10 cellular contexts compared by ENCODE assay signal in the genomic region with DNA sequence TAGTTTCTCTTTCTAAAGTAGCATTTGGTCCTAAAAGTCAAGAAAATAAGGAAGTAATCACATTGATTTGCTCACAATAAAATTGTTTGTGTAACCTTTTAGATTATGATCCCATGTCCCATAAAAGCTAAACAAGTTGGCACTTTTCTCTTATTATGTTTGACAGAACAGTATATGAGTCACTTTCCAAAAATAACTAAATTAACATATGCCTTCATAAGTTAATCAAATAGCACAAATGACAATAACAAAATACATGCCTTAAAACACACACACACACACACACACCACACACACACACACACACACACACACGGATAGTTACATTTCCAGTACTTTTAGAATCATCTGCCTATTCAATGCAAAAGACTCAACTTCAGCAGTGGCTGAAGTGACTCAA. TPM values are rescaled to one million over a fixed set of nuclear protein-coding genes. Genes with fewer than 3 reads are reported as not detected.
DNase-seq lines count a peak whose midpoint lies in the region; ATAC-seq and TF ChIP-seq lines count a peak whose summit lies in the region.
"Had no signal": no experiment of that assay in that cellular context is flagged by ENCODE, and none has a peak within 500 bp of the region (broad histone marks: within the 10 kb centered on the region; RNA-seq: fewer than 3 reads in every experiment).

No MANE protein-coding gene starts in this region.

- H3K4me1 Mint-ChIP-seq in activated CD8-positive, alpha-beta T cell treated with anti-CD3 and anti-CD28 coated beads, Interleukin-2, amount 10 ng/mL, durations not matched to agents 7 days and 5 days (ENCODE audit: low read depth), result peaks cover 42% of the 10 kb centered on the region

- H3K9me3 ChIP-seq in cardiac muscle cell (ENCODE audit: low read depth), result no peaks in the 10 kb centered on the region
- H3K9me3 ChIP-seq in hepatocyte (ENCODE audit: low read depth), result no peaks in the 10 kb centered on the region
- no peaks in the 10 kb centered on the region for H3K9me3 ChIP-seq in tibial artery

- DNase-seq in cardiac muscle cell (ENCODE audit: low read depth in 1 of 2, low spot score in 1 of 2) (peak in 1 of 2 donors; percentile 14), left cardiac atrium (no peak), hepatocyte (ENCODE audit: low spot score) (no peak), tibial artery (no peak), NCI-H2107 (lab: John Stamatoyannopoulos, UW) (no peak), epidermal melanocyte (ENCODE audit: insufficient read length, low spot score) (no peak), NCI-H2029 treated with DMSO at 0.1 percent for 48 hours (lab: John Stamatoyannopoulos, UW) (no peak)
- DNase-seq in activated CD8-positive, alpha-beta T cell treated with anti-CD3 and anti-CD28 coated beads, Interleukin-2, amount 10 ng/mL, durations not matched to agents 7 days and 5 days, result no peak
- DNase-seq: NCI-H524; stimulated activated naive CD4-positive, alpha-beta T cell treated with Interleukin-2 at 50 U/mL for 16 hours had no signal

- H3K27me3 ChIP-seq in cardiac muscle cell, result no peaks in the 10 kb centered on the region
- H3K27me3 ChIP-seq in hepatocyte, result no peaks in the 10 kb centered on the region
- no peaks in the 10 kb centered on the region for H3K27me3 ChIP-seq in tibial artery

- H3K79me2 ChIP-seq in hepatocyte, result peaks cover 80% of the 10 kb centered on the region

- H3K4me3 ChIP-seq in cardiac muscle cell (peak overlapping the region; percentile 96), hepatocyte (peak overlapping the region; percentile 51), tibial artery (peak overlapping the region; percentile 68 to 99)

- ATAC-seq in left cardiac atrium, result no peak
- no peak for ATAC-seq in activated CD8-positive, alpha-beta T cell treated with anti-CD3 and anti-CD28 coated beads, Interleukin-2, amount 10 ng/mL, durations not matched to agents 7 days and 5 days

- POLR2A ChIA-PET in activated CD8-positive, alpha-beta T cell treated with anti-CD3 and anti-CD28 coated beads, Interleukin-2, amount 10 ng/mL, durations not matched to agents 7 days and 5 days (lab: Charles Lee), result interaction anchor here (2.1 kb wide), 1 partner anchor 199 kb away, joined by 7 read pairs; the partner anchor contains the start of gene BRIP1

- intact Hi-C loops in left cardiac atrium (cut with DNase I), result no loop called here
- intact Hi-C loops in tibial artery (cut with DNase I; ENCODE audit: low total_unique reads), result no loop called here

- H3K27me3 Mint-ChIP-seq in activated CD8-positive, alpha-beta T cell treated with anti-CD3 and anti-CD28 coated beads, Interleukin-2, amount 10 ng/mL, durations not matched to agents 7 days and 5 days (ENCODE audit: low read depth), result no peaks in the 10 kb centered on the region

- peaks cover 35% of the 10 kb centered on the region for H3K36me3 Mint-ChIP-seq in activated CD8-positive, alpha-beta T cell treated with anti-CD3 and anti-CD28 coated beads, Interleukin-2, amount 10 ng/mL, durations not matched to agents 7 days and 5 days (ENCODE audit: low read depth)

- WGBS in hepatocyte (ENCODE audit: low lambda C conversion rate, missing lambda C conversion rate), result 14% methylated on average over 1 of the region's 1 CpG

- H3K27ac Mint-ChIP-seq in activated CD8-positive, alpha-beta T cell treated with anti-CD3 and anti-CD28 coated beads, Interleukin-2, amount 10 ng/mL, durations not matched to agents 7 days and 5 days, result peak overlapping the region; percentile 31

- CTCF ChIA-PET in activated CD8-positive, alpha-beta T cell treated with anti-CD3 and anti-CD28 coated beads, Interleukin-2, amount 10 ng/mL, durations not matched to agents 7 days and 5 days (lab: Charles Lee), result interaction anchor here (0.8 to 8.3 kb wide), 5 partner anchors 9 to 359 kb away, joined by 3 to 86 read pairs (median 4); no protein-coding TSS in a partner anchor

- H4K20me1 ChIP-seq in hepatocyte (ENCODE audit: insufficient read depth, poor library complexity, severe bottlenecking), result peaks cover 77% of the 10 kb centered on the region

- H3K9me3 Mint-ChIP-seq in activated CD8-positive, alpha-beta T cell treated with anti-CD3 and anti-CD28 coated beads, Interleukin-2, amount 10 ng/mL, durations not matched to agents 7 days and 5 days (ENCODE audit: insufficient read depth), result no peaks in the 10 kb centered on the region

- H3K9me2 ChIP-seq in hepatocyte (replicated peaks; ENCODE audit: insufficient read depth), result no peaks in the 10 kb centered on the region

- H3K36me3 ChIP-seq in cardiac muscle cell (peaks cover 18% of the 10 kb centered on the region), hepatocyte (replicated peaks; ENCODE audit: insufficient read depth, low read depth) (no peaks in the 10 kb centered on the region), tibial artery (peaks cover 0 to 9% (median 4%) of the 10 kb centered on the region in 3 donors)

- no peak overlapping the region for H2AFZ ChIP-seq in hepatocyte

- peak overlapping the region; percentile 89 for H3K4me3 Mint-ChIP-seq in activated CD8-positive, alpha-beta T cell treated with anti-CD3 and anti-CD28 coated beads, Interleukin-2, amount 10 ng/mL, durations not matched to agents 7 days and 5 days

- peak overlapping the region; percentile 86 for H3K4me2 ChIP-seq in hepatocyte

- H3K4me1 ChIP-seq in cardiac muscle cell (ENCODE audit: low read depth) (peaks cover 28% of the 10 kb centered on the region), hepatocyte (ENCODE audit: insufficient read depth) (peaks cover 25% of the 10 kb centered on the region), tibial artery (peaks cover 0 to 64% (median 53%) of the 10 kb centered on the region in 4 donors)

- H3K27ac ChIP-seq in cardiac muscle cell (no peak overlapping the region), hepatocyte (no peak overlapping the region), tibial artery (peak overlapping the region in 1 of 2 donors; percentile 98)

- TF ChIP-seq CTCF in cardiac muscle cell (IDR thresholded peaks at IDR 0.05; ENCODE audit: low read depth, low read length), result no peak
- no peak for TF ChIP-seq CTCF in hepatocyte (IDR thresholded peaks at IDR 0.05; ENCODE audit: poor library complexity)
- TF ChIP-seq CTCF in tibial artery (IDR thresholded peaks at IDR 0.05), result no peak

RNA-seq across cellular contexts. Expression of gene MED13, which starts 2.8 kb away (rescaled TPM):
- total RNA-seq in cardiac muscle cell (12.5 and 26.9 TPM in 2 replicates), left cardiac atrium (10 to 100 TPM; 24.5 to 38.4 TPM), hepatocyte (49.7 and 51.2 TPM in 2 replicates)
- polyA plus RNA-seq in cardiac muscle cell (3.3 and 5.0 TPM in 2 replicates), hepatocyte (4.7 and 6.6 TPM in 2 replicates)
- 10 to 100 TPM; 46.9 to 52.9 TPM for total RNA-seq in activated CD8-positive, alpha-beta T cell treated with anti-CD3 and anti-CD28 coated beads, Interleukin-2, amount 10 ng/mL, durations not matched to agents 7 days and 5 days
